ENCODE assay signal across 9 cellular contexts in genomic region chrX:54213603-54214002, GRCh38.
"Had no signal": no experiment of that assay in that cellular context is flagged by ENCODE, and none has a peak within 500 bp of the region (broad histone marks: within the 10 kb centered on the region; RNA-seq: fewer than 3 reads in every experiment).

No MANE protein-coding gene starts in this region.

- FAIRE-seq: H1, H54, HTR-8/SVneo had no signal

- H2AFZ ChIP-seq: GM23338 had no signal

- H3K4me2 ChIP-seq: GM23338 had no signal

- H3K9me3 Mint-ChIP-seq: HFFc6, IgD-negative memory B cell had no signal

- H3K4me3 ChIP-seq: GM23338 had no signal

- H3K4me1 Mint-ChIP-seq: GM23338, H9, IgD-negative memory B cell had no signal

- ATAC-seq: GM23338 had no signal

- DNase-seq: H9, HCEC 1CT, HFFc6, KG1 had no signal

- H3K36me3 Mint-ChIP-seq: IgD-negative memory B cell had no signal

- H3K27ac Mint-ChIP-seq: GM23338, HFFc6, IgD-negative memory B cell had no signal

- H3K4me3 Mint-ChIP-seq: GM23338, H9, HFFc6, IgD-negative memory B cell had no signal
